In genomic region chr2:42928692-42929576, GRCh38 we compare ENCODE assay signal across 9 cellular contexts.
DNase-seq lines count a peak whose midpoint lies in the region; ATAC-seq and TF ChIP-seq lines count a peak whose summit lies in the region.
"Had no signal": no experiment of that assay in that cellular context is flagged by ENCODE, and none has a peak within 500 bp of the region (broad histone marks: within the 10 kb centered on the region; RNA-seq: fewer than 3 reads in every experiment).

No MANE protein-coding gene starts in this region.

- peaks cover 4% of the 10 kb centered on the region for H3K4me1 Mint-ChIP-seq in stimulated activated effector memory CD8-positive, alpha-beta T cell treated with anti-CD3 and anti-CD28 coated beads, Interleukin-12 subunit alpha, Interleukin-12 subunit beta, amount 100 ng/mL, for 72 hours
- H3K4me1 Mint-ChIP-seq: central memory CD8-positive, alpha-beta T cell had no signal

- no peak for TF ChIP-seq EP300 in tibial nerve (IDR thresholded peaks at IDR 0.05)

- no peak overlapping the region for H3K4me3 Mint-ChIP-seq in stimulated activated effector memory CD8-positive, alpha-beta T cell treated with anti-CD3 and anti-CD28 coated beads, Interleukin-12 subunit alpha, Interleukin-12 subunit beta, amount 100 ng/mL, for 72 hours
- H3K4me3 Mint-ChIP-seq: central memory CD8-positive, alpha-beta T cell had no signal

- H3K4me3 ChIP-seq in HL-60 (replicated peaks; ENCODE audit: insufficient read depth, low read length) = no peak overlapping the region
- H3K4me3 ChIP-seq in WI38 (ENCODE audit: low read depth, low read length) = no peak overlapping the region
- H3K4me3 ChIP-seq in tibial nerve = no peak overlapping the region

- DNase-seq in AG09319 (ENCODE audit: extremely low read depth, low read depth) (no peak), HL-60 (ENCODE audit: low read depth in 1 of 2, low spot score in 1 of 2) (peak in 1 of 2 experiments; percentile 64), iPS-NIHi7 (ENCODE audit: extremely low spot score) (peak; percentile 77), tibial nerve (ENCODE audit: low spot score in 2 of 2) (no peak), NCI-H1105 treated with DMSO at 0.1 percent for 48 hours (lab: John Stamatoyannopoulos, UW) (no peak)
- no peak for DNase-seq in stimulated activated naive CD4-positive, alpha-beta T cell (lab: John Stamatoyannopoulos, UW)
- DNase-seq in stimulated activated effector memory CD8-positive, alpha-beta T cell treated with anti-CD3 and anti-CD28 coated beads, Interleukin-12 subunit alpha, Interleukin-12 subunit beta, amount 100 ng/mL, for 72 hours (ENCODE audit: low spot score in 2 of 2) = no peak

- H3K27ac Mint-ChIP-seq in stimulated activated effector memory CD8-positive, alpha-beta T cell treated with anti-CD3 and anti-CD28 coated beads, Interleukin-12 subunit alpha, Interleukin-12 subunit beta, amount 100 ng/mL, for 72 hours = no peak overlapping the region

- no peak for TF ChIP-seq POLR2A in tibial nerve (IDR thresholded peaks at IDR 0.05)

- ATAC-seq in stimulated activated effector memory CD8-positive, alpha-beta T cell treated with anti-CD3 and anti-CD28 coated beads, Interleukin-12 subunit alpha, Interleukin-12 subunit beta, amount 100 ng/mL, for 72 hours = no peak

- peak; percentile 50 for TF ChIP-seq CTCF in AG09319 (IDR thresholded peaks at IDR 0.05; ENCODE audit: low read depth, low read length)
- TF ChIP-seq CTCF in HL-60 (IDR thresholded peaks at IDR 0.05; ENCODE audit: insufficient read depth, low read length) = no peak
- TF ChIP-seq CTCF in WI38 (IDR thresholded peaks at IDR 0.05; ENCODE audit: low read depth, low read length) = peak; percentile 65
- peak in 4 of 5 experiments; percentile 9 to 24 (median 16) for TF ChIP-seq CTCF in tibial nerve (IDR thresholded peaks at IDR 0.05)

- no peaks in the 10 kb centered on the region for H3K36me3 Mint-ChIP-seq in stimulated activated effector memory CD8-positive, alpha-beta T cell treated with anti-CD3 and anti-CD28 coated beads, Interleukin-12 subunit alpha, Interleukin-12 subunit beta, amount 100 ng/mL, for 72 hours

- no peaks in the 10 kb centered on the region for H3K9me3 ChIP-seq in tibial nerve

- H3K27ac ChIP-seq in HL-60 (replicated peaks) (peak overlapping the region; percentile 80), tibial nerve (peak overlapping the region; percentile 82 to 93 (median 86))

- H3K36me3 ChIP-seq in tibial nerve = no peaks in the 10 kb centered on the region

- H3K27me3 ChIP-seq in HL-60 (ENCODE audit: insufficient read depth, poor library complexity, severe bottlenecking) (no peaks in the 10 kb centered on the region), tibial nerve (no peaks in the 10 kb centered on the region)

- H3K4me1 ChIP-seq in tibial nerve = peaks cover 3 to 97% (median 70%) of the 10 kb centered on the region in 4 donors

- no peaks in the 10 kb centered on the region for H3K9me3 Mint-ChIP-seq in stimulated activated effector memory CD8-positive, alpha-beta T cell treated with anti-CD3 and anti-CD28 coated beads, Interleukin-12 subunit alpha, Interleukin-12 subunit beta, amount 100 ng/mL, for 72 hours
- H3K9me3 Mint-ChIP-seq: central memory CD8-positive, alpha-beta T cell had no signal

- WGBS in tibial nerve, 2 donors = 51 to 52% methylated on average over 12 to 13 of the region's 13 CpGs
